In the genomic region with DNA sequence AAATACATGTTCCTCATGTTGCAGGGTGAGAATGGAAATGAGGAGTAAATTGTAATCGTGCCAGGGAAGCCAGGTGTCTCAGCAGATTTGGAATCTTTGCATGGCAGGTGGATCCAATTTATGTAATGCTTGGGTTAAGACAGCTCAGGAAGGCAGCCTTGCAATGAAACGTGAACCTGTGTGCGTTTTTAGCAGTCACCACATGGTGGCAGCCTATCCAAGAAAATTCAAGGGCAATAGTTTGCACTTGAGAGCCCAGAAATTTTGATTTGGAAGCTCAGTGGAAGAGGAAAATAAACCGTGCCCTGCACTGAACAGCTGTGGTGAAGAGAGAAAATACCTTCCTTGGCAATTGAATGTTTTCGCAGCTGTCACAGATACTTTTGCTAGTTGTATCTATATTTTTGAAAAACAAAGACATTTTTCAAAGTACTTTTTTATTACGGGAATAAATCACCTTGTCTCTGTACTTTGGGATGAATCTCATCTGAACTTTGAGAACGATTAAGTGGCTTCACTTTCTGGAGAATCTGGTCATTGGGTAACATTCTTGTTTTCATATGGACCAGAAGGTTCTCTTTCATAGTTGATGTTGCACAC, we compare ENCODE assay signal across 7 cellular contexts. TPM values are rescaled to one million over a fixed set of nuclear protein-coding genes. Genes with fewer than 3 reads are reported as not detected.
DNase-seq lines count a peak whose midpoint lies in the region; ATAC-seq and TF ChIP-seq lines count a peak whose summit lies in the region.

No MANE protein-coding gene starts in this region.

- H3K9me3 Mint-ChIP-seq in activated CD8-positive, alpha-beta memory T cell treated with anti-CD3 and anti-CD28 coated beads, Interleukin-2, amount 10 ng/mL, durations not matched to agents 7 days and 5 days (ENCODE audit: low read depth), result no peaks in the 10 kb centered on the region
- H3K9me3 Mint-ChIP-seq in stimulated activated memory B cell treated with anti-CD40 and anti-IgM and Interleukin-4, amounts not matched to agents 10 μg/mL and 1 μg/mL and 100 μg/mL, for 72 hours, result no peaks in the 10 kb centered on the region

- no peak overlapping the region for H3K27ac Mint-ChIP-seq in activated CD8-positive, alpha-beta memory T cell treated with anti-CD3 and anti-CD28 coated beads, Interleukin-2, amount 10 ng/mL, durations not matched to agents 7 days and 5 days
- no peak overlapping the region for H3K27ac Mint-ChIP-seq in stimulated activated memory B cell treated with anti-CD40 and anti-IgM and Interleukin-4, amounts not matched to agents 10 μg/mL and 1 μg/mL and 100 μg/mL, for 72 hours

- TF ChIP-seq CTCF in GM12874 (IDR thresholded peaks at IDR 0.05; ENCODE audit: insufficient read depth, low read depth, low read length) (peak; percentile 72), epithelial cell of esophagus (IDR thresholded peaks at IDR 0.05; ENCODE audit: insufficient read depth, low read depth, low read length, missing control alignments) (peak; percentile 89)

- peak; percentile 32 for ATAC-seq in HG03432 (IDR thresholded peaks at IDR 0.05; ENCODE audit: unreplicated experiment)
- ATAC-seq in activated CD8-positive, alpha-beta memory T cell treated with anti-CD3 and anti-CD28 coated beads, Interleukin-2, amount 10 ng/mL, durations not matched to agents 7 days and 5 days, result peak; percentile 57
- peak; percentile 64 for ATAC-seq in stimulated activated memory B cell treated with anti-CD40 and anti-IgM and Interleukin-4, amounts not matched to agents 10 μg/mL and 1 μg/mL and 100 μg/mL, for 72 hours

- H3K36me3 Mint-ChIP-seq in activated CD8-positive, alpha-beta memory T cell treated with anti-CD3 and anti-CD28 coated beads, Interleukin-2, amount 10 ng/mL, durations not matched to agents 7 days and 5 days, result peaks cover 34% of the 10 kb centered on the region
- peaks cover 37% of the 10 kb centered on the region for H3K36me3 Mint-ChIP-seq in stimulated activated memory B cell treated with anti-CD40 and anti-IgM and Interleukin-4, amounts not matched to agents 10 μg/mL and 1 μg/mL and 100 μg/mL, for 72 hours

- H3K4me3 Mint-ChIP-seq in activated CD8-positive, alpha-beta memory T cell treated with anti-CD3 and anti-CD28 coated beads, Interleukin-2, amount 10 ng/mL, durations not matched to agents 7 days and 5 days, result no peak overlapping the region
- H3K4me3 Mint-ChIP-seq in stimulated activated memory B cell treated with anti-CD40 and anti-IgM and Interleukin-4, amounts not matched to agents 10 μg/mL and 1 μg/mL and 100 μg/mL, for 72 hours, result no peak overlapping the region

- no peak overlapping the region for H3K4me3 ChIP-seq in epithelial cell of esophagus (ENCODE audit: low read length)

- DNase-seq in NCI-H774 (lab: John Stamatoyannopoulos, UW) (peak; percentile 76), epithelial cell of esophagus (ENCODE audit: low read depth) (peak; percentile 78), myocyte (ENCODE audit: low read depth) (peak; percentile 94)
- DNase-seq in activated CD8-positive, alpha-beta memory T cell treated with anti-CD3 and anti-CD28 coated beads, Interleukin-2, amount 10 ng/mL, durations not matched to agents 7 days and 5 days, result peak; percentile 76

- no peaks in the 10 kb centered on the region for H3K27me3 Mint-ChIP-seq in activated CD8-positive, alpha-beta memory T cell treated with anti-CD3 and anti-CD28 coated beads, Interleukin-2, amount 10 ng/mL, durations not matched to agents 7 days and 5 days
- H3K27me3 Mint-ChIP-seq in stimulated activated memory B cell treated with anti-CD40 and anti-IgM and Interleukin-4, amounts not matched to agents 10 μg/mL and 1 μg/mL and 100 μg/mL, for 72 hours, result no peaks in the 10 kb centered on the region

- peaks cover 48% of the 10 kb centered on the region for H3K4me1 Mint-ChIP-seq in activated CD8-positive, alpha-beta memory T cell treated with anti-CD3 and anti-CD28 coated beads, Interleukin-2, amount 10 ng/mL, durations not matched to agents 7 days and 5 days
- H3K4me1 Mint-ChIP-seq in stimulated activated memory B cell treated with anti-CD40 and anti-IgM and Interleukin-4, amounts not matched to agents 10 μg/mL and 1 μg/mL and 100 μg/mL, for 72 hours, result peaks cover 31% of the 10 kb centered on the region

- CTCF ChIA-PET in activated CD8-positive, alpha-beta memory T cell treated with anti-CD3 and anti-CD28 coated beads, Interleukin-2, amount 10 ng/mL, durations not matched to agents 7 days and 5 days (lab: Charles Lee), result interaction anchor here (0.6 to 11.2 kb wide), 42 partner anchors 8 to 494 kb away, joined by 3 to 189 read pairs (median 4); no protein-coding TSS in a partner anchor

RNA-seq across cellular contexts. Expression of gene MTHFD1L, which starts 26.5 kb away (rescaled TPM):
- 10 to 100 TPM; 54.1 to 82.8 TPM for total RNA-seq in activated CD8-positive, alpha-beta memory T cell treated with anti-CD3 and anti-CD28 coated beads, Interleukin-2, amount 10 ng/mL, durations not matched to agents 7 days and 5 days
- total RNA-seq in myocyte, result 39.0 and 54.1 TPM in 2 replicates
- polyA plus RNA-seq in myocyte (2012), result 55.8 TPM
